Comparison of ENCODE assay signal across 8 cellular contexts in genomic region chr9:112012026-112012902, GRCh38.
DNase-seq lines count a peak whose midpoint lies in the region; ATAC-seq, FAIRE-seq and TF ChIP-seq lines count a peak whose summit lies in the region.

No MANE protein-coding gene starts in this region.

- peak; percentile 96 for FAIRE-seq in G401.6 (lab: Jason Lieb, UNC)

- ATAC-seq in GM19463 (IDR thresholded peaks at IDR 0.05; ENCODE audit: unreplicated experiment): peak; percentile 67
- ATAC-seq in HG03520 (IDR thresholded peaks at IDR 0.05; ENCODE audit: unreplicated experiment): peak; percentile 77

- DNase-seq in SW480 (ENCODE audit: low spot score) (peak; percentile 91), fibroblast of pulmonary artery (ENCODE audit: low read depth) (peak; percentile 92), pons (ENCODE audit: low spot score) (peak; percentile 82), NCI-H146 (lab: John Stamatoyannopoulos, UW) (no peak)
- DNase-seq in activated CD8-positive, alpha-beta memory T cell treated with anti-CD3 and anti-CD28 coated beads for 24 hours: no peak

- TF ChIP-seq CTCF in fibroblast of pulmonary artery (IDR thresholded peaks at IDR 0.05; ENCODE audit: low read length, missing control alignments): no peak

- H3K4me3 ChIP-seq in fibroblast of pulmonary artery (replicated peaks; ENCODE audit: low read depth, low read length): no peak overlapping the region

Comparison
In these comparisons a context has a peak if more than half of its experiments do, and no peak if none do; other contexts are left out.
1. DNase-seq: peak in SW480 (single experiment), fibroblast of pulmonary artery (single experiment) and pons (single experiment); none in NCI-H146 (single experiment) and activated CD8-positive, alpha-beta memory T cell treated with anti-CD3 and anti-CD28 coated beads for 24 hours (single experiment).